Comparison of ENCODE assay signal across 1 cellular context in the genomic region with DNA sequence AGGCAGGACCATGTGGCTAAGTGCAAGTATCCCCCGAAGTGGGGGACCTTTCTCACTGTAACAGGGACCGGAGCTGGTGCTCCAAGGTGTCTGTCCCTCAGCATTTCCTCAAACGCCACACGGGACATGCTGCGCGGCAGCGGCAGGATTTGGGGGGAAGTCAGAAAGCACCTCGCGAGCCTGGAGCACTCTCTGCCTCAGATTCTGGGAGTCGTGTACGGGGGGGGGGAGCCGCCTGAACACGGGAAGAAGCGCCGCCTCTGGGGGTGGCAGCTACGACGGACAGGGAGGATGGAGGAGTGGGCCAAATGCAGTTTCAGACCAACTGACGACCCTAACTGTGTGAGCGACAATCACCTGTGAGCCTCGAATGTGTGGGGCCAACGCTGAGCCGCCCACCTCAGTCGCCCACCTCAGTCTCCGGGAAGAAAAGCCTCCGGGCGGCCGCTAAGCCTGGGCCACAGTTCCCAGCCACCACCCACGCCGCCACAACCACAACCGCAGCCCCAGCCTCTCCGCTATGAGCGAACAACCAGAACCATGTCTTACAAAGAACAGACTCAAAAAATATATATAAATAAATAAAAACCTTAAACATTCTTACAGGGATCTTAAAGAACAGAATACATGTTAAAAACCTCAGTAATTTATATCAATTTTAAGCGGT.
TF ChIP-seq lines count a peak whose summit lies in the region.

No MANE protein-coding gene starts in this region.

TF ChIP-seq in GM12878, 131 proteins besides CTCF, POLR2A, EP300 and RAD21:
- no peak for TF ChIP-seq NR2C2 (IDR thresholded peaks at IDR 0.05; ENCODE audit: borderline replicate concordance, control insufficient read depth, insufficient read length, low read depth)
- no peak for TF ChIP-seq ESRRA (IDR thresholded peaks at IDR 0.05; ENCODE audit: low read length)
TF ChIP-seq in GM12878: peak in this region for 0.
